19 cellular contexts compared by ENCODE assay signal in genomic region chr9:93011114-93011513, GRCh38. TPM values are rescaled to one million over a fixed set of nuclear protein-coding genes. Genes with fewer than 3 reads are reported as not detected.
DNase-seq lines count a peak whose midpoint lies in the region; ATAC-seq, FAIRE-seq and TF ChIP-seq lines count a peak whose summit lies in the region.
"Had no signal": no experiment of that assay in that cellular context is flagged by ENCODE, and none has a peak within 500 bp of the region (broad histone marks: within the 10 kb centered on the region; RNA-seq: fewer than 3 reads in every experiment).

No MANE protein-coding gene starts in this region.

- TF ChIP-seq CTCF in HepG2 (CRISPR knock-in tag; IDR thresholded peaks at IDR 0.05) (no peak), right lobe of liver (IDR thresholded peaks at IDR 0.05) (no peak)

- no peaks in the 10 kb centered on the region for H3K27me3 Mint-ChIP-seq in naive thymus-derived CD8-positive, alpha-beta T cell

- H3K36me3 Mint-ChIP-seq in naive thymus-derived CD8-positive, alpha-beta T cell: peaks cover 0 to 87% (median 15%) of the 10 kb centered on the region in 3 donors

- H3K4me1 Mint-ChIP-seq in naive thymus-derived CD8-positive, alpha-beta T cell: peaks cover 5 to 30% (median 15%) of the 10 kb centered on the region in 4 donors

- no peak overlapping the region for H3K4me3 ChIP-seq in HepG2 (replicated peaks in 1 of 3; ENCODE audit: insufficient read depth in 1 of 3, low read depth in 2 of 3, low read length in 3 of 3)
- no peak overlapping the region for H3K4me3 ChIP-seq in right lobe of liver
- H3K4me3 ChIP-seq: GM12878, K562 had no signal

- in situ Hi-C loops in HepG2 (cut with HindIII; ENCODE audit: extremely low pct_ligation_motif_present, low pct_unique_long_range_greater_than_20kb): no loop called here

- H2AFZ ChIP-seq in HepG2 (ENCODE audit: low read length): no peak overlapping the region

- no peaks in the 10 kb centered on the region for H3K9me3 ChIP-seq in HepG2 (ENCODE audit: low read length)
- no peaks in the 10 kb centered on the region for H3K9me3 ChIP-seq in right lobe of liver

- no peak for TF ChIP-seq RAD21 in HepG2 (CRISPR knock-in tag; IDR thresholded peaks at IDR 0.05)

- 90% methylated on average over 5 of the region's 8 CpGs for WGBS in HepG2 (ENCODE audit: low lambda C conversion rate)
- WGBS in right lobe of liver (ENCODE audit: insufficient coverage, low coverage, low lambda C conversion rate, missing lambda C conversion rate): 86% methylated on average over 2 of the region's 8 CpGs

- no peaks in the 10 kb centered on the region for H3K36me3 ChIP-seq in HepG2 (replicated peaks in 1 of 2; ENCODE audit: control insufficient read depth in 1 of 2, insufficient read depth in 2 of 2, low read length in 2 of 2)
- H3K36me3 ChIP-seq in right lobe of liver: no peaks in the 10 kb centered on the region

- TF ChIP-seq EP300 in HepG2 (IDR thresholded peaks at IDR 0.05; ENCODE audit: low read depth in 2 of 2, low read length in 2 of 2) (no peak), HepG2 (CRISPR knock-in tag; IDR thresholded peaks at IDR 0.05; ENCODE audit: borderline replicate concordance) (no peak)

- H3K9ac ChIP-seq in HepG2 (ENCODE audit: insufficient read depth, low read depth, low read length): no peak overlapping the region; the same call in 1 of the 2 replicates

- H3K27me3 ChIP-seq in HepG2 (ENCODE audit: control insufficient read depth in 1 of 2, insufficient read depth in 2 of 2, low read length in 2 of 2) (no peaks in the 10 kb centered on the region), right lobe of liver (no peaks in the 10 kb centered on the region)

- no peaks in the 10 kb centered on the region for H3K9me3 Mint-ChIP-seq in naive thymus-derived CD8-positive, alpha-beta T cell

- no peak overlapping the region for H3K27ac ChIP-seq in HepG2 (ENCODE audit: extremely low read length, insufficient read depth, low read length)
- no peak overlapping the region for H3K27ac ChIP-seq in right lobe of liver
- H3K27ac ChIP-seq: 22Rv1 had no signal

- ATAC-seq in HepG2 (no peak), right lobe of liver (no peak)
- no peak for ATAC-seq in naive thymus-derived CD8-positive, alpha-beta T cell
- ATAC-seq: GM12878, Panc1 had no signal

- H3K4me1 ChIP-seq in HepG2 (ENCODE audit: insufficient read depth, low read length) (peaks cover 12% of the 10 kb centered on the region), right lobe of liver (no peaks in the 10 kb centered on the region)

- BruUV-seq in HepG2 (replicated peaks; lab: Mats Ljungman, UMichigan): no TSS peak

- no peaks in the 10 kb centered on the region for H4K20me1 ChIP-seq in HepG2 (ENCODE audit: insufficient read depth, low read length)

- DNase-seq in activated CD4-positive, CD25-positive, alpha-beta regulatory T cell treated with anti-CD3 and anti-CD28 coated beads, Interleukin-2, amount 50 U/mL, for 72 hours: peak; percentile 14
- no peak for DNase-seq in activated CD4-positive, CD25-positive, alpha-beta regulatory T cell (lab: John Stamatoyannopoulos, UW)
- no peak for DNase-seq in HepG2 (ENCODE audit: low spot score)
- DNase-seq in right lobe of liver: no peak
- DNase-seq in naive thymus-derived CD8-positive, alpha-beta T cell: no peak
- peak; percentile 33 for DNase-seq in ureter (ENCODE audit: low spot score)
- no peak for DNase-seq in GM12891 (ENCODE audit: insufficient read length, low spot score)
- DNase-seq in NCI-H1417 treated with DMSO at 0.1 percent for 48 hours (lab: John Stamatoyannopoulos, UW): no peak
- DNase-seq: DND-41, GOT3, MV-4-11, NCI-H1417, NCI-H2029, NCI-H510A had no signal

- intact Hi-C loops in HepG2 (cut with micrococcal nuclease; ENCODE audit: unreplicated experiment) (no loop called here), right lobe of liver (cut with DNase I) (no loop called here)

- POLR2A ChIA-PET in HepG2 (lab: Yijun Ruan, JAX): no interaction called here
- POLR2A ChIA-PET in naive thymus-derived CD8-positive, alpha-beta T cell (lab: Charles Lee): interaction anchor here (0.9 to 3.2 kb wide), 7 partner anchors 9 to 43 kb away, joined by 3 to 17 read pairs (median 4); no protein-coding TSS in a partner anchor

- 0 out of 2 replicates have a peak overlapping the region, but pooled peaks have one; percentile 15 for H3K4me2 ChIP-seq in HepG2 (ENCODE audit: low read depth, low read length)

- no peaks in the 10 kb centered on the region for H3K79me2 ChIP-seq in HepG2 (ENCODE audit: insufficient read depth, low read length)

- peak overlapping the region in 7 of 10 donors; percentile 19 to 77 (median 69) for H3K27ac Mint-ChIP-seq in naive thymus-derived CD8-positive, alpha-beta T cell

- no peak overlapping the region for H3K4me3 Mint-ChIP-seq in naive thymus-derived CD8-positive, alpha-beta T cell

- FAIRE-seq in HepG2 (lab: Jason Lieb, UNC): no peak
- no peak for FAIRE-seq in GM12891 (lab: Jason Lieb, UNC)
- FAIRE-seq: G401.6, GM12878, K562 had no signal

- TF ChIP-seq POLR2A in HepG2 (IDR thresholded peaks at IDR 0.05; ENCODE audit: insufficient read depth in 1 of 2, low read depth in 2 of 2, low read length in 2 of 2) (no peak), right lobe of liver (IDR thresholded peaks at IDR 0.05) (no peak), GM12891 (IDR thresholded peaks at IDR 0.05; ENCODE audit: low read depth, low read length) (no peak)

- CTCF ChIA-PET in HepG2 (lab: Yijun Ruan, JAX; ENCODE audit: low intra/inter-chr PET ratio, low total read pairs): no interaction called here

TF ChIP-seq in HepG2, 621 proteins besides CTCF, POLR2A, EP300 and RAD21 (continues in another document):
- TF ChIP-seq ATF4 (CRISPR knock-in tag; IDR thresholded peaks at IDR 0.05) (no peak), ZNF784 (CRISPR knock-in tag; IDR thresholded peaks at IDR 0.05; ENCODE audit: borderline replicate concordance) (no peak)

TF ChIP-seq in GM12891, 5 proteins besides CTCF, POLR2A, EP300 and RAD21:
- TF ChIP-seq PAX5 (IDR thresholded peaks at IDR 0.05; ENCODE audit: insufficient read depth, low read length, severe bottlenecking) (no peak), POLR2AphosphoS5 (IDR thresholded peaks at IDR 0.05; ENCODE audit: low read depth, low read length) (no peak), TAF1 (IDR thresholded peaks at IDR 0.05; ENCODE audit: low read depth, low read length) (no peak), POU2F2 (IDR thresholded peaks at IDR 0.05; ENCODE audit: low read depth, low read length) (no peak), SPI1 (IDR thresholded peaks at IDR 0.05; ENCODE audit: low read depth, low read length) (no peak)
TF ChIP-seq in GM12891: peak in this region for 0.

RNA-seq across cellular contexts. Expression of gene SUSD3, which starts 47.4 kb away (rescaled TPM):
- total RNA-seq in HepG2 (2016; rRNA removed; fragmentation: Illumina TruSeq; extraction: Trizol) (6.0 and 7.0 TPM in 2 replicates), right lobe of liver (10 to 100 TPM in 4 of 6 experiments, 1 to 10 TPM in 2; 6.5 to 51.5 (median 31.2) TPM), ureter (3.0 TPM)
- total RNA-seq in HepG2 (2016; cell fraction: cytosol; rRNA removed; fragmentation: Illumina TruSeq; extraction: Trizol; ENCODE audit: low read depth): 10.2 and 12.4 TPM in 2 replicates
- total RNA-seq in HepG2 (2016; cell fraction: insoluble cytoplasmic fraction; rRNA removed; fragmentation: Illumina TruSeq; extraction: Trizol): 6.3 and 8.8 TPM in 2 replicates
- 10.0 and 14.6 TPM in 2 replicates for total RNA-seq in HepG2 (2016; cell fraction: membrane; rRNA removed; fragmentation: Illumina TruSeq; extraction: Trizol)
- 4.9 and 5.2 TPM in 2 replicates for total RNA-seq in HepG2 (2016; cell fraction: nucleus; rRNA removed; fragmentation: Illumina TruSeq; extraction: Trizol)
- 9.1 and 11.7 TPM in 2 replicates for polyA plus RNA-seq in HepG2 (2011; rRNA removed)
- 6.2 and 9.7 TPM in 2 replicates for polyA plus RNA-seq in HepG2 (2011; cell fraction: cytosol; rRNA removed)
- polyA plus RNA-seq in HepG2 (2011; cell fraction: nucleus; rRNA removed): 4.6 and 5.9 TPM in 2 replicates
- polyA plus RNA-seq in HepG2 (2012): 4.2 and 5.4 TPM in 2 replicates
- polyA plus RNA-seq in HepG2 (2016; cell fraction: cytosol; fragmentation: Illumina TruSeq; extraction: Trizol; ENCODE audit: low read depth): 12.5 and 16.5 TPM in 2 replicates
- polyA plus RNA-seq in HepG2 (2016; cell fraction: insoluble cytoplasmic fraction; fragmentation: Illumina TruSeq; extraction: Trizol; ENCODE audit: low read depth): 5.3 and 7.1 TPM in 2 replicates
- 12.6 and 14.6 TPM in 2 replicates for polyA plus RNA-seq in HepG2 (2016; cell fraction: membrane; fragmentation: Illumina TruSeq; extraction: Trizol; ENCODE audit: low read depth)
- polyA plus RNA-seq in HepG2 (2016; cell fraction: nucleus; fragmentation: Illumina TruSeq; extraction: Trizol; ENCODE audit: insufficient read depth, low read depth): 9.7 and 10.7 TPM in 2 replicates
- polyA minus RNA-seq in HepG2 (2011; rRNA and poly(A)+ RNA removed; ENCODE audit: low replicate concordance): 7.9 TPM in 1 of 2 replicates, not detected in the other
- 1.8 and 2.8 TPM in 2 replicates for polyA minus RNA-seq in HepG2 (2011; cell fraction: cytosol; rRNA and poly(A)+ RNA removed)
- 0.90 and 0.99 TPM in 2 replicates for polyA minus RNA-seq in HepG2 (2011; cell fraction: nucleus; rRNA and poly(A)+ RNA removed)
- 10 to 100 TPM; 62.1 to 64.0 TPM for total RNA-seq in naive thymus-derived CD8-positive, alpha-beta T cell
- polyA plus RNA-seq in naive thymus-derived CD8-positive, alpha-beta T cell: 100 to 1,000 TPM in 2 of 3 donors, 10 to 100 TPM in 1; 86.7 to 208 (median 145) TPM
- polyA plus RNA-seq in GM12891 (2012; ENCODE audit: low read depth, missing spikeins): 15.6 TPM

Comparison
In these comparisons a context has a peak if more than half of its experiments do, and no peak if none do; other contexts are left out.
1. DNase-seq: peak in activated CD4-positive, CD25-positive, alpha-beta regulatory T cell treated with anti-CD3 and anti-CD28 coated beads, Interleukin-2, amount 50 U/mL, for 72 hours (single experiment) and ureter (single experiment); none in activated CD4-positive, CD25-positive, alpha-beta regulatory T cell (0 of 4), HepG2 (single experiment), right lobe of liver (0 of 3), naive thymus-derived CD8-positive, alpha-beta T cell (0 of 10), GM12891 (single experiment) and NCI-H1417 treated with DMSO at 0.1 percent for 48 hours (single experiment).